Comparison of ENCODE assay signal across 1 cellular context in the genomic region with DNA sequence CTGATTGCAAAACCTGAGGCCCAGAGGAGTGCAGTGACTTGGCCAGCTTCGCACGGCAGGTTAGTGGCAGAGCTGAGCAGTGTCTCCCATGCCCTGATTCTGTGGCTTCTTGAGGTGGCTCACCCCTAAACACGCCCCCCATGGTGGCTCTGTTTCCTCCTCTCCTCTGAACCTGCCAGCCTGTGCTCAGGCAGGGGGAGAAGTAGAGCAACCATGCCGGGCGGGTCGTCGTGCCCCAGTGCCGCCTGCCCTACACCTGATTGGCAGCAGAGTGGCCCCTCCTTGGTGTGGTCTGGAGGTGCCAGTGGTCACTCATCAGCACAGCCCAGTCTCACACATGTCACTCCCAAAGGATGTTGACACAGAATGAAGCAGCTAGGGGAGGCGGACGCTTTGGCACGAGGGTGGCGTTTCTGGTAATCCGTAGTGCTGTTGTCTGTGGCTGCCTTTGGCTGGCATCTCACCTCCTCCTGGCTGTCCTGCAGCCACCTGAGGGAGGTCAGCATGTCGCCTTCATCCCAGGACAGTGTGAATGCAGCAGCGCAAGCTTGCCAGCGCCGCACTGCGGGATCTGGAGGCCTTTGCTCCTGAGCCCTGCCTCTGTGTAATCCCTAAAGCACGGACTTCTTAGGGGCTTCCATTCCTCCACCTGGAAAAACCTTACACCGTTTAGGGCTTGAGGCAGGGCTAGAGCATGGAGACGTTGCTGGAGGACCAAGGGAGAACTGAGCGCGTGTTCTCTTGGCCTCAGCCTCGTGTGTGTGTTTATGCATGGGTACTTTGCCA.
TF ChIP-seq lines count a peak whose summit lies in the region.

No MANE protein-coding gene starts in this region.

TF ChIP-seq in H1, 55 proteins besides CTCF, POLR2A, EP300 and RAD21 (continued from another document):
- TF ChIP-seq JUN (IDR thresholded peaks at IDR 0.05; ENCODE audit: low read depth, low read length) (no peak), MAFK (IDR thresholded peaks at IDR 0.05; ENCODE audit: low read depth, low read length) (no peak), HDAC2 (IDR thresholded peaks at IDR 0.05; ENCODE audit: borderline replicate concordance in 1 of 2, low read depth in 2 of 2, low read length in 2 of 2) (no peak), TBP (IDR thresholded peaks at IDR 0.05; ENCODE audit: low read depth, low read length) (no peak), CEBPB (IDR thresholded peaks at IDR 0.05; ENCODE audit: low read depth, low read length) (no peak), CTBP2 (IDR thresholded peaks at IDR 0.05; ENCODE audit: borderline replicate concordance, insufficient read depth, insufficient read length, low read length) (no peak), RXRA (IDR thresholded peaks at IDR 0.05; ENCODE audit: insufficient read depth, low read depth, low read length) (no peak), POLR2AphosphoS5 (IDR thresholded peaks at IDR 0.05; ENCODE audit: low read depth, low read length) (no peak), EGR1 (IDR thresholded peaks at IDR 0.05; ENCODE audit: borderline replicate concordance, low read depth, low read length) (no peak), JUND (IDR thresholded peaks at IDR 0.05; ENCODE audit: low read length) (no peak), BACH1 (IDR thresholded peaks at IDR 0.05; ENCODE audit: low read length) (no peak)
- TF ChIP-seq, protein P1, sequence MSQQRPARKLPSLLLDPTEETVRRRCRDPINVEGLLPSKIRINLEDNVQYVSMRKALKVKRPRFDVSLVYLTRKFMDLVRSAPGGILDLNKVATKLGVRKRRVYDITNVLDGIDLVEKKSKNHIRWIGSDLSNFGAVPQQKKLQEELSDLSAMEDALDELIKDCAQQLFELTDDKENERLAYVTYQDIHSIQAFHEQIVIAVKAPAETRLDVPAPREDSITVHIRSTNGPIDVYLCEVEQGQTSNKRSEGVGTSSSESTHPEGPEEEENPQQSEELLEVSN (IDR thresholded peaks at IDR 0.05) = no peak
